Comparison of ENCODE assay signal across 18 cellular contexts in the genomic region with DNA sequence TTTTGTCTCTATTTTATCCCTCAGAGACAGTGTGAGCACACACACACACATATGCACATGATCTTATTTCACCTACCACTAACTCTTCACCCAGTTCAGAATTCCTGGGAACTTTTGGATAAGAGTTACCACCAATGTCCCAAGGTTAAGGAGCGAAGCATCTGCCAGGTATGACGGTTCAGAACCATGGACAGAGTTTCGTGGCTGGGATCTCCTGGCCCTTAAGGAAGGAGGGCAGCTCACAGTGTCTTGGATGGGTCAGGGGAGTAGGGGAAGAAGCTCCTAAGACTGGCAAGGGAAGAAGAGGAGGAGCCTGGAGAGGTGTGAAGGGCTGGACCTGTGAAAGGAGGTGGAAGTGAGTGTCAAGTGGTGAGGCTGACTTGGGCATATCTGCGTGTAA. TPM values are rescaled to one million over a fixed set of nuclear protein-coding genes. Genes with fewer than 3 reads are reported as not detected.
DNase-seq lines count a peak whose midpoint lies in the region; ATAC-seq, FAIRE-seq and TF ChIP-seq lines count a peak whose summit lies in the region.
"Had no signal": no experiment of that assay in that cellular context is flagged by ENCODE, and none has a peak within 500 bp of the region (broad histone marks: within the 10 kb centered on the region; RNA-seq: fewer than 3 reads in every experiment).

No MANE protein-coding gene starts in this region.

- ATAC-seq in SK-N-SH treated with all-trans-retinoic acid at 6 μM for 48 hours = 0 out of 3 replicates have a peak, but pooled peaks have one; percentile 26
- ATAC-seq in HG02588 (IDR thresholded peaks at IDR 0.05; ENCODE audit: unreplicated experiment) = no peak
- ATAC-seq: activated naive CD8-positive, alpha-beta T cell treated with anti-CD3 and anti-CD28 coated beads, Interleukin-2, amount 50 U/mL, for 24 hours had no signal

- no peaks in the 10 kb centered on the region for H3K9me3 ChIP-seq in mammary epithelial cell (replicated peaks; ENCODE audit: insufficient read depth, low read length)
- H3K9me3 ChIP-seq: upper lobe of left lung had no signal

- H3K27me3 ChIP-seq in mammary epithelial cell (ENCODE audit: insufficient read depth, low read length) = no peaks in the 10 kb centered on the region
- H3K27me3 ChIP-seq: upper lobe of left lung had no signal

- H3K4me1 ChIP-seq in mammary epithelial cell (ENCODE audit: insufficient read depth, low read length) = no peaks in the 10 kb centered on the region
- H3K4me1 ChIP-seq: upper lobe of left lung had no signal

- in situ Hi-C loops in T47D (cut with HindIII; ENCODE audit: low pct_unique_long_range_greater_than_20kb, low sequenced_read_pairs) = no loop called here
- in situ Hi-C loops in mammary epithelial cell (cut with MboI; ENCODE audit: low sequenced_read_pairs in 2 of 2) = loop anchor here in 1 of 2 donors (25.0 kb wide), 1 partner anchor 94 kb away; no protein-coding TSS in a partner anchor

- H3K27ac ChIP-seq in mammary epithelial cell (ENCODE audit: insufficient read depth, low read depth, low read length) = no peak overlapping the region
- H3K27ac ChIP-seq: upper lobe of left lung had no signal

- H2AFZ ChIP-seq in mammary epithelial cell (ENCODE audit: low read depth, low read length) = no peak overlapping the region

- H3K79me2 ChIP-seq in mammary epithelial cell (ENCODE audit: insufficient read depth, low read length) = no peaks in the 10 kb centered on the region

- H3K4me2 ChIP-seq in mammary epithelial cell (ENCODE audit: insufficient read depth, low read depth, low read length) = no peak overlapping the region

- CTCF ChIA-PET in mammary epithelial cell (lab: Charles Lee; ENCODE audit: low non-redundant PET) = no interaction called here

- FAIRE-seq in urothelium cell line (lab: Jason Lieb, UNC) = peak; percentile 13
- FAIRE-seq: islet of Langerhans had no signal

- WGBS in mammary epithelial cell (ENCODE audit: low coverage, missing lambda C conversion rate) = 9% methylated on average over 4 of the region's 4 CpGs

- intact Hi-C loops in mammary epithelial cell (cut with micrococcal nuclease) = no loop called here

- H3K9ac ChIP-seq in mammary epithelial cell (ENCODE audit: insufficient read depth, low read length) = no peak overlapping the region

- no peaks in the 10 kb centered on the region for H4K20me1 ChIP-seq in mammary epithelial cell (ENCODE audit: insufficient read depth, low read length)

- DNase-seq in T47D (ENCODE audit: low read depth in 1 of 2, low spot score in 1 of 2) = peak; percentile 47 to 80
- no peak for DNase-seq in mammary epithelial cell
- peak; percentile 20 for DNase-seq in fibroblast of the aortic adventitia (ENCODE audit: low read depth)
- DNase-seq in urothelium cell line (ENCODE audit: low spot score) = peak; percentile 16
- no peak for DNase-seq in amygdala (lab: John Stamatoyannopoulos, UW)
- no peak for DNase-seq in SW480 (ENCODE audit: low spot score)
- DNase-seq: activated B cell treated with CpG ODN at 0.5 μM for 24 hours; activated naive CD8-positive, alpha-beta T cell treated with anti-CD3 and anti-CD28 coated beads, Interleukin-2, amount 50 U/mL, for 24 hours; activated T-cell treated with anti-CD3 and anti-CD28 coated beads for 4 hours; GOT3; NCI-H1105; NCI-H510A treated with DMSO at 0.1 percent for 48 hours; stimulated activated CD4-positive, alpha-beta T cell treated with anti-CD3 and anti-CD28 coated beads, Interleukin-1b, Interleukin-23, amount 100 ng/mL, for 48 hours; upper lobe of left lung had no signal

- dilution Hi-C loops in mammary epithelial cell (cut with HindIII; ENCODE audit: low sequenced_read_pairs) = no loop called here

- no TSS peak for BruUV-seq in mammary epithelial cell (replicated peaks; lab: Mats Ljungman, UMichigan)

- TF ChIP-seq CTCF in mammary epithelial cell (conservative IDR thresholded peaks at IDR 0.05 in 1 of 2, IDR thresholded peaks at IDR 0.05 in 1 of 2; ENCODE audit: extremely low read depth in 1 of 2, insufficient read depth in 1 of 2, low read depth in 1 of 2, low read length in 2 of 2) = no peak
- no peak for TF ChIP-seq CTCF in fibroblast of the aortic adventitia (IDR thresholded peaks at IDR 0.05; ENCODE audit: insufficient read depth, low read length)

- H3K4me3 ChIP-seq in mammary epithelial cell (replicated peaks in 1 of 3; ENCODE audit: insufficient read depth in 1 of 3, low read depth in 2 of 3, low read length in 3 of 3) = no peak overlapping the region
- H3K4me3 ChIP-seq in fibroblast of the aortic adventitia (ENCODE audit: low read depth, low read length) = no peak overlapping the region
- H3K4me3 ChIP-seq: upper lobe of left lung had no signal

- H3K36me3 ChIP-seq in mammary epithelial cell (ENCODE audit: insufficient read depth, low read length) = no peaks in the 10 kb centered on the region
- H3K36me3 ChIP-seq: upper lobe of left lung had no signal

TF ChIP-seq in SK-N-SH treated with all-trans-retinoic acid at 6 μM for 48 hours, 23 proteins besides CTCF, POLR2A, EP300 and RAD21:
- TF ChIP-seq, protein P1, sequence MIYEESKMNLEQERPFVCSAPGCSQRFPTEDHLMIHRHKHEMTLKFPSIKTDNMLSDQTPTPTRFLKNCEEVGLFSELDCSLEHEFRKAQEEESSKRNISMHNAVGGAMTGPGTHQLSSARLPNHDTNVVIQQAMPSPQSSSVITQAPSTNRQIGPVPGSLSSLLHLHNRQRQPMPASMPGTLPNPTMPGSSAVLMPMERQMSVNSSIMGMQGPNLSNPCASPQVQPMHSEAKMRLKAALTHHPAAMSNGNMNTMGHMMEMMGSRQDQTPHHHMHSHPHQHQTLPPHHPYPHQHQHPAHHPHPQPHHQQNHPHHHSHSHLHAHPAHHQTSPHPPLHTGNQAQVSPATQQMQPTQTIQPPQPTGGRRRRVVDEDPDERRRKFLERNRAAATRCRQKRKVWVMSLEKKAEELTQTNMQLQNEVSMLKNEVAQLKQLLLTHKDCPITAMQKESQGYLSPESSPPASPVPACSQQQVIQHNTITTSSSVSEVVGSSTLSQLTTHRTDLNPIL (CRISPR knock-in tag; IDR thresholded peaks at IDR 0.05; ENCODE audit: low read depth) = no peak
- TF ChIP-seq SNAI2 (CRISPR knock-in tag; IDR thresholded peaks at IDR 0.05) (no peak), TCF4 (CRISPR knock-in tag; IDR thresholded peaks at IDR 0.05; ENCODE audit: borderline replicate concordance) (no peak), GLIS3 (CRISPR knock-in tag; IDR thresholded peaks at IDR 0.05) (no peak)

RNA-seq across cellular contexts. Expression of a gene that starts 23.0 kb away (rescaled TPM):
- not detected for total RNA-seq in mammary epithelial cell
- not detected for polyA plus RNA-seq in mammary epithelial cell
- polyA minus RNA-seq in mammary epithelial cell = not detected
- under 0.01 and 0.74 TPM in 2 replicates for total RNA-seq in fibroblast of the aortic adventitia (ENCODE audit: low replicate concordance)
- total RNA-seq: activated B cell treated with CpG ODN at 0.5 μM for 24 hours, pulmonary artery endothelial cell had no signal

Comparison
In these comparisons a context has a peak if more than half of its experiments do, and no peak if none do; other contexts are left out.
1. DNase-seq: peak in T47D (2 of 2), fibroblast of the aortic adventitia (single experiment) and urothelium cell line (single experiment); none in mammary epithelial cell (single experiment), amygdala (0 of 56) and SW480 (single experiment).